Comparison of ENCODE assay signal across 16 cellular contexts in genomic region chr5:106680330-106680729, GRCh38.
DNase-seq lines count a peak whose midpoint lies in the region; ATAC-seq and TF ChIP-seq lines count a peak whose summit lies in the region.
"Had no signal": no experiment of that assay in that cellular context is flagged by ENCODE, and none has a peak within 500 bp of the region (broad histone marks: within the 10 kb centered on the region; RNA-seq: fewer than 3 reads in every experiment).

No MANE protein-coding gene starts in this region.

- peak; percentile 89 for ATAC-seq in GM18868 (IDR thresholded peaks at IDR 0.05; ENCODE audit: unreplicated experiment)
- peak; percentile 64 for ATAC-seq in HG02885 (IDR thresholded peaks at IDR 0.05; ENCODE audit: poor library complexity, unreplicated experiment)
- no peak for ATAC-seq in activated CD8-positive, alpha-beta memory T cell treated with anti-CD3 and anti-CD28 coated beads, Interleukin-2, amount 10 ng/mL, durations not matched to agents 7 days and 5 days
- ATAC-seq in upper lobe of left lung (ENCODE audit: low FRiP score in 2 of 2) = no peak

- no peaks in the 10 kb centered on the region for H3K79me2 ChIP-seq in PC-9 (ENCODE audit: low read depth)

- no peak for TF ChIP-seq EP300 in upper lobe of left lung (IDR thresholded peaks at IDR 0.05)

- peaks cover 6% of the 10 kb centered on the region for H3K4me1 Mint-ChIP-seq in nephron
- H3K4me1 Mint-ChIP-seq in activated CD8-positive, alpha-beta memory T cell treated with anti-CD3 and anti-CD28 coated beads, Interleukin-2, amount 10 ng/mL, durations not matched to agents 7 days and 5 days = no peaks in the 10 kb centered on the region
- H3K4me1 Mint-ChIP-seq in activated T-helper 2 cell treated with anti-CD3 and anti-CD28 coated beads, Interferon-gamma antibody, Interleukin-2, Interleukin-4, amounts not matched to agents 10 μg/mL and 5 μg/mL and 100 μg/mL, durations not matched to agents 14 hours and 24 hours and 36 hours (ENCODE audit: low read depth) = no peaks in the 10 kb centered on the region
- H3K4me1 Mint-ChIP-seq: activated naive CD8-positive, alpha-beta T cell treated with anti-CD3 and anti-CD28 coated beads, Interleukin-2, amount 10 ng/mL, durations not matched to agents 7 days and 5 days had no signal

- no peaks in the 10 kb centered on the region for H4K20me1 ChIP-seq in PC-9 (ENCODE audit: insufficient read depth)

- no peaks in the 10 kb centered on the region for H3F3A ChIP-seq in PC-9 (ENCODE audit: insufficient read depth, low read depth)

- intact Hi-C loops in PC-9 (cut with micrococcal nuclease; ENCODE audit: unreplicated experiment) = no loop called here
- intact Hi-C loops in activated T-helper 2 cell treated with anti-CD3 and anti-CD28 coated beads, Interferon-gamma antibody, Interleukin-2, Interleukin-4, amounts not matched to agents 10 μg/mL and 5 μg/mL and 100 μg/mL, durations not matched to agents 14 hours and 24 hours and 36 hours (cut with micrococcal nuclease) = no loop called here

- TF ChIP-seq POLR2A in upper lobe of left lung (IDR thresholded peaks at IDR 0.05) = no peak

- no TSS peak for BruUV-seq in PC-9 (replicated peaks; lab: Mats Ljungman, UMichigan)

- CTCF ChIA-PET in PC-9 (lab: Charles Lee) = no interaction called here
- CTCF ChIA-PET in activated CD8-positive, alpha-beta memory T cell treated with anti-CD3 and anti-CD28 coated beads, Interleukin-2, amount 10 ng/mL, durations not matched to agents 7 days and 5 days (lab: Charles Lee) = no interaction called here

- H3K9me3 ChIP-seq in PC-9 (ENCODE audit: insufficient read depth, low read depth) (no peaks in the 10 kb centered on the region; the same call in 1 of the 2 replicates), upper lobe of left lung (no peaks in the 10 kb centered on the region)
- H3K9me3 ChIP-seq: Peyer's patch, thyroid gland had no signal

- peaks cover 3% of the 10 kb centered on the region for H3K27me3 Mint-ChIP-seq in nephron (ENCODE audit: low read depth)
- H3K27me3 Mint-ChIP-seq in activated CD8-positive, alpha-beta memory T cell treated with anti-CD3 and anti-CD28 coated beads, Interleukin-2, amount 10 ng/mL, durations not matched to agents 7 days and 5 days = no peaks in the 10 kb centered on the region
- H3K27me3 Mint-ChIP-seq in activated T-helper 2 cell treated with anti-CD3 and anti-CD28 coated beads, Interferon-gamma antibody, Interleukin-2, Interleukin-4, amounts not matched to agents 10 μg/mL and 5 μg/mL and 100 μg/mL, durations not matched to agents 14 hours and 24 hours and 36 hours (ENCODE audit: low read depth) = no peaks in the 10 kb centered on the region
- H3K27me3 Mint-ChIP-seq: activated naive CD8-positive, alpha-beta T cell treated with anti-CD3 and anti-CD28 coated beads, Interleukin-2, amount 10 ng/mL, durations not matched to agents 7 days and 5 days had no signal

- H3K4me3 ChIP-seq in PC-9 (no peak overlapping the region), upper lobe of left lung (no peak overlapping the region)
- H3K4me3 ChIP-seq: Peyer's patch, thyroid gland had no signal

- POLR2A ChIA-PET in PC-9 (lab: Charles Lee; ENCODE audit: unreplicated experiment) = no interaction called here

- H3K27ac ChIP-seq in PC-9 (no peak overlapping the region), upper lobe of left lung (no peak overlapping the region)
- H3K27ac ChIP-seq: Peyer's patch, thyroid gland had no signal

- H3K27ac Mint-ChIP-seq in nephron = peak overlapping the region in 2 of 3 experiments; percentile 67 to 85
- H3K27ac Mint-ChIP-seq in activated CD8-positive, alpha-beta memory T cell treated with anti-CD3 and anti-CD28 coated beads, Interleukin-2, amount 10 ng/mL, durations not matched to agents 7 days and 5 days = no peak overlapping the region
- no peak overlapping the region for H3K27ac Mint-ChIP-seq in activated T-helper 2 cell treated with anti-CD3 and anti-CD28 coated beads, Interferon-gamma antibody, Interleukin-2, Interleukin-4, amounts not matched to agents 10 μg/mL and 5 μg/mL and 100 μg/mL, durations not matched to agents 14 hours and 24 hours and 36 hours
- H3K27ac Mint-ChIP-seq: activated naive CD8-positive, alpha-beta T cell treated with anti-CD3 and anti-CD28 coated beads, Interleukin-2, amount 10 ng/mL, durations not matched to agents 7 days and 5 days had no signal

- no peak for DNase-seq in PC-9
- no peak for DNase-seq in activated CD4-positive, alpha-beta T cell treated with anti-CD3 and anti-CD28 coated beads, Interleukin-2, amount 50 U/mL, for 4 hours
- DNase-seq in activated CD8-positive, alpha-beta memory T cell treated with anti-CD3 and anti-CD28 coated beads, Interleukin-2, amount 10 ng/mL, durations not matched to agents 7 days and 5 days = no peak
- no peak for DNase-seq in activated T-helper 2 cell treated with anti-CD3 and anti-CD28 coated beads, Interferon-gamma antibody, Interleukin-2, Interleukin-4, amounts not matched to agents 10 μg/mL and 5 μg/mL and 100 μg/mL, durations not matched to agents 14 hours and 24 hours and 36 hours (ENCODE audit: low spot score)
- DNase-seq in upper lobe of left lung = no peak
- DNase-seq: activated CD4-positive, alpha-beta T cell treated with anti-CD3 and anti-CD28 coated beads for 48 hours; activated naive CD8-positive, alpha-beta T cell treated with anti-CD3 and anti-CD28 coated beads, Interleukin-2, amount 10 ng/mL, durations not matched to agents 7 days and 5 days; COR-L47; islet precursor cell; NCI-H1092; nucleus accumbens; Peyer's patch; thyroid gland had no signal

- TF ChIP-seq CTCF in PC-9 (conservative IDR thresholded peaks at IDR 0.05) (no peak), nephron (IDR thresholded peaks at IDR 0.05; ENCODE audit: unreplicated experiment in 3 of 3) (no peak), upper lobe of left lung (IDR thresholded peaks at IDR 0.05) (no peak)

- H2AFZ ChIP-seq in PC-9 = peak overlapping the region; percentile 69

- WGBS in upper lobe of left lung, 2 donors = 26 to 32% methylated on average over 1 of the region's 1 CpG

- H3K4me1 ChIP-seq in PC-9 (replicated peaks; ENCODE audit: insufficient read depth) = no peaks in the 10 kb centered on the region
- no peaks in the 10 kb centered on the region for H3K4me1 ChIP-seq in upper lobe of left lung
- H3K4me1 ChIP-seq: Peyer's patch, thyroid gland had no signal

- H3K9me3 Mint-ChIP-seq in nephron = peaks cover 5% of the 10 kb centered on the region
- H3K9me3 Mint-ChIP-seq in activated CD8-positive, alpha-beta memory T cell treated with anti-CD3 and anti-CD28 coated beads, Interleukin-2, amount 10 ng/mL, durations not matched to agents 7 days and 5 days (ENCODE audit: low read depth) = peaks cover 2% of the 10 kb centered on the region
- H3K9me3 Mint-ChIP-seq in activated T-helper 2 cell treated with anti-CD3 and anti-CD28 coated beads, Interferon-gamma antibody, Interleukin-2, Interleukin-4, amounts not matched to agents 10 μg/mL and 5 μg/mL and 100 μg/mL, durations not matched to agents 14 hours and 24 hours and 36 hours = peaks cover 22% of the 10 kb centered on the region

- H3K36me3 ChIP-seq in PC-9 (ENCODE audit: low read depth) (no peaks in the 10 kb centered on the region), upper lobe of left lung (no peaks in the 10 kb centered on the region)
- H3K36me3 ChIP-seq: Peyer's patch, thyroid gland had no signal

- H3K4me2 ChIP-seq in PC-9 = peak overlapping the region; percentile 46

- no peaks in the 10 kb centered on the region for H3K36me3 Mint-ChIP-seq in nephron (ENCODE audit: low read depth)
- no peaks in the 10 kb centered on the region for H3K36me3 Mint-ChIP-seq in activated CD8-positive, alpha-beta memory T cell treated with anti-CD3 and anti-CD28 coated beads, Interleukin-2, amount 10 ng/mL, durations not matched to agents 7 days and 5 days
- no peaks in the 10 kb centered on the region for H3K36me3 Mint-ChIP-seq in activated T-helper 2 cell treated with anti-CD3 and anti-CD28 coated beads, Interferon-gamma antibody, Interleukin-2, Interleukin-4, amounts not matched to agents 10 μg/mL and 5 μg/mL and 100 μg/mL, durations not matched to agents 14 hours and 24 hours and 36 hours (ENCODE audit: low read depth)
- H3K36me3 Mint-ChIP-seq: activated naive CD8-positive, alpha-beta T cell treated with anti-CD3 and anti-CD28 coated beads, Interleukin-2, amount 10 ng/mL, durations not matched to agents 7 days and 5 days had no signal

- peak overlapping the region in 2 of 3 experiments; percentile 32 to 51 for H3K4me3 Mint-ChIP-seq in nephron
- H3K4me3 Mint-ChIP-seq in activated CD8-positive, alpha-beta memory T cell treated with anti-CD3 and anti-CD28 coated beads, Interleukin-2, amount 10 ng/mL, durations not matched to agents 7 days and 5 days = no peak overlapping the region
- H3K4me3 Mint-ChIP-seq in activated T-helper 2 cell treated with anti-CD3 and anti-CD28 coated beads, Interferon-gamma antibody, Interleukin-2, Interleukin-4, amounts not matched to agents 10 μg/mL and 5 μg/mL and 100 μg/mL, durations not matched to agents 14 hours and 24 hours and 36 hours (ENCODE audit: low read depth) = no peak overlapping the region
- H3K4me3 Mint-ChIP-seq: activated naive CD8-positive, alpha-beta T cell treated with anti-CD3 and anti-CD28 coated beads, Interleukin-2, amount 10 ng/mL, durations not matched to agents 7 days and 5 days had no signal

- no peaks in the 10 kb centered on the region for H3K9me2 ChIP-seq in PC-9 (ENCODE audit: insufficient read depth)

- no peaks in the 10 kb centered on the region for H3K27me3 ChIP-seq in PC-9 (ENCODE audit: insufficient read depth, low read depth)
- no peaks in the 10 kb centered on the region for H3K27me3 ChIP-seq in upper lobe of left lung
- H3K27me3 ChIP-seq: Peyer's patch, thyroid gland had no signal

Comparison
In these comparisons a context has a peak if more than half of its experiments do, and no peak if none do; other contexts are left out.
1. ATAC-seq: peak in GM18868 (single experiment) and HG02885 (single experiment); none in activated CD8-positive, alpha-beta memory T cell treated with anti-CD3 and anti-CD28 coated beads, Interleukin-2, amount 10 ng/mL, durations not matched to agents 7 days and 5 days (single experiment) and upper lobe of left lung (0 of 2).
2. H3K27ac Mint-ChIP-seq: peak in nephron (2 of 3); none in activated CD8-positive, alpha-beta memory T cell treated with anti-CD3 and anti-CD28 coated beads, Interleukin-2, amount 10 ng/mL, durations not matched to agents 7 days and 5 days (single experiment) and activated T-helper 2 cell treated with anti-CD3 and anti-CD28 coated beads, Interferon-gamma antibody, Interleukin-2, Interleukin-4, amounts not matched to agents 10 μg/mL and 5 μg/mL and 100 μg/mL, durations not matched to agents 14 hours and 24 hours and 36 hours (single experiment).
3. H3K4me3 Mint-ChIP-seq: peak in nephron (2 of 3); none in activated CD8-positive, alpha-beta memory T cell treated with anti-CD3 and anti-CD28 coated beads, Interleukin-2, amount 10 ng/mL, durations not matched to agents 7 days and 5 days (single experiment) and activated T-helper 2 cell treated with anti-CD3 and anti-CD28 coated beads, Interferon-gamma antibody, Interleukin-2, Interleukin-4, amounts not matched to agents 10 μg/mL and 5 μg/mL and 100 μg/mL, durations not matched to agents 14 hours and 24 hours and 36 hours (single experiment).